Comparison of ENCODE assay signal across 28 cellular contexts in the genomic region with DNA sequence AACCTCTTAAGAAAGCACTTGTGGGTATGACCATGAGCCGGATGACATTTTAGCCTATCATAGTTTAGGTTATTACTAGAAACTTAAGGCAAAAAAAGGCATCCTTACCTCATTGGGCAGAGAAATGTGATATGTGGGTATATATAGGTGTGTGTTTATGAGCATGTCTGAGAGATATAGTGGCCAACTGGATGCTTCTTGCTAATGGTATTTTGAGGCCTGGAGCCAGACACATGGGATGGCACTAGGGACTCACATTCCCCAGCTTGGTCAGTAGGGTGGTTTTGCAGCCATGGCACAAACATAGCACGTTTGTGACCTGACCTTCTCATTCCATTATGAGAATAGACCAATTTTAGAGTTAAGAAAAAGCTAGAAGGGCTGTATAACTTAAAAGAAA.
"Had no signal": no experiment of that assay in that cellular context is flagged by ENCODE, and none has a peak within 500 bp of the region (broad histone marks: within the 10 kb centered on the region; RNA-seq: fewer than 3 reads in every experiment).

No MANE protein-coding gene starts in this region.

- H3K9ac ChIP-seq: neural progenitor cell, parathyroid adenoma had no signal

- H3K4me1 Mint-ChIP-seq: naive thymus-derived CD8-positive, alpha-beta T cell; neural progenitor cell; stimulated activated effector memory CD8-positive, alpha-beta T cell treated with anti-CD3 and anti-CD28 coated beads, Interleukin-12 subunit alpha, Interleukin-12 subunit beta, amount 100 ng/mL, for 72 hours had no signal

- H3K4me3 Mint-ChIP-seq: naive B cell; naive thymus-derived CD8-positive, alpha-beta T cell; natural killer cell treated with Interleukin-12 subunit alpha and Interleukin-12 subunit beta and Interleukin-15 and Interleukin-18, amount 100 ng/mL, for 72 hours; neural progenitor cell; stimulated activated effector memory CD8-positive, alpha-beta T cell treated with anti-CD3 and anti-CD28 coated beads, Interleukin-12 subunit alpha, Interleukin-12 subunit beta, amount 100 ng/mL, for 72 hours; stimulated activated naive B cell treated with anti-CD40 and anti-IgM and Interleukin-4, amounts not matched to agents 10 μg/mL and 1 μg/mL and 100 μg/mL, for 72 hours; stimulated activated naive CD8-positive, alpha-beta T cell treated with anti-CD3 and anti-CD28 coated beads, Interleukin-15, Interleukin-2, amounts not matched to agents 100 ng/mL and 50 ng/mL, for 24 hours; type B pancreatic cell had no signal

- H3K27me3 ChIP-seq: neural progenitor cell, ovary, right lobe of liver, sigmoid colon, stomach, thyroid gland, transverse colon, upper lobe of right lung, uterus had no signal

- ATAC-seq: naive thymus-derived CD8-positive, alpha-beta T cell; natural killer cell treated with Interleukin-12 subunit alpha and Interleukin-12 subunit beta and Interleukin-15 and Interleukin-18, amount 100 ng/mL, for 72 hours; right cardiac atrium; right lobe of liver; stimulated activated effector memory CD8-positive, alpha-beta T cell treated with anti-CD3 and anti-CD28 coated beads, Interleukin-12 subunit alpha, Interleukin-12 subunit beta, amount 100 ng/mL, for 72 hours; stimulated activated naive B cell treated with anti-CD40 and anti-IgM and Interleukin-4, amounts not matched to agents 10 μg/mL and 1 μg/mL and 100 μg/mL, for 72 hours; upper lobe of right lung had no signal

- H3K9me3 Mint-ChIP-seq: naive thymus-derived CD8-positive, alpha-beta T cell; natural killer cell treated with Interleukin-12 subunit alpha and Interleukin-12 subunit beta and Interleukin-15 and Interleukin-18, amount 100 ng/mL, for 72 hours; neural progenitor cell had no signal

- H3K36me3 ChIP-seq: neural progenitor cell, ovary, prostate gland, right lobe of liver, sigmoid colon, stomach, thoracic aorta, thyroid gland, transverse colon, upper lobe of right lung, uterus had no signal

- H3K9me3 ChIP-seq: ovary, prostate gland, right lobe of liver, sigmoid colon, stomach, thoracic aorta, thyroid gland, transverse colon, upper lobe of right lung, uterus had no signal

- H3K36me3 Mint-ChIP-seq: naive B cell; naive thymus-derived CD8-positive, alpha-beta T cell; natural killer cell treated with Interleukin-12 subunit alpha and Interleukin-12 subunit beta and Interleukin-15 and Interleukin-18, amount 100 ng/mL, for 72 hours; neural progenitor cell; stimulated activated effector memory CD8-positive, alpha-beta T cell treated with anti-CD3 and anti-CD28 coated beads, Interleukin-12 subunit alpha, Interleukin-12 subunit beta, amount 100 ng/mL, for 72 hours; type B pancreatic cell had no signal

- H3K4me1 ChIP-seq: neural progenitor cell, parathyroid adenoma, prostate gland, right lobe of liver, sigmoid colon, stomach, thyroid gland, transverse colon, upper lobe of right lung, uterus had no signal

- H3K4me3 ChIP-seq: neural progenitor cell, ovary, prostate gland, right lobe of liver, sigmoid colon, stomach, thoracic aorta, thyroid gland, transverse colon, upper lobe of right lung, uterus had no signal

- H3K27me3 Mint-ChIP-seq: naive B cell; naive thymus-derived CD8-positive, alpha-beta T cell; natural killer cell treated with Interleukin-12 subunit alpha and Interleukin-12 subunit beta and Interleukin-15 and Interleukin-18, amount 100 ng/mL, for 72 hours; stimulated activated naive B cell treated with anti-CD40 and anti-IgM and Interleukin-4, amounts not matched to agents 10 μg/mL and 1 μg/mL and 100 μg/mL, for 72 hours; stimulated activated naive CD8-positive, alpha-beta T cell treated with anti-CD3 and anti-CD28 coated beads, Interleukin-15, Interleukin-2, amounts not matched to agents 100 ng/mL and 50 ng/mL, for 24 hours; type B pancreatic cell had no signal

- H3K27ac Mint-ChIP-seq: naive thymus-derived CD8-positive, alpha-beta T cell; natural killer cell treated with Interleukin-12 subunit alpha and Interleukin-12 subunit beta and Interleukin-15 and Interleukin-18, amount 100 ng/mL, for 72 hours; neural progenitor cell; stimulated activated effector memory CD8-positive, alpha-beta T cell treated with anti-CD3 and anti-CD28 coated beads, Interleukin-12 subunit alpha, Interleukin-12 subunit beta, amount 100 ng/mL, for 72 hours; stimulated activated naive B cell treated with anti-CD40 and anti-IgM and Interleukin-4, amounts not matched to agents 10 μg/mL and 1 μg/mL and 100 μg/mL, for 72 hours; stimulated activated naive CD8-positive, alpha-beta T cell treated with anti-CD3 and anti-CD28 coated beads, Interleukin-15, Interleukin-2, amounts not matched to agents 100 ng/mL and 50 ng/mL, for 24 hours; type B pancreatic cell had no signal

- DNase-seq: naive B cell; naive thymus-derived CD8-positive, alpha-beta T cell; occipital lobe; ovary; posterior cingulate gyrus; right cardiac atrium; right lobe of liver; sigmoid colon; small intestine; stimulated activated CD4-positive, alpha-beta T cell treated with anti-CD3 and anti-CD28 coated beads, Interleukin-15, amount 100 ng/mL, for 24 hours; stimulated activated CD4-positive, alpha-beta T cell treated with anti-CD3 and anti-CD28 coated beads, Interleukin-2, amount 100 ng/mL, for 24 hours; stimulated activated CD4-positive, alpha-beta T cell treated with anti-CD3 and anti-CD28 coated beads, Interleukin-2, amount 100 ng/mL, for 48 hours; stimulated activated CD4-positive, alpha-beta T cell treated with anti-CD3 and anti-CD28 coated beads, Interleukin-4, amount 100 ng/mL, for 24 hours; stimulated activated naive B cell treated with anti-CD40 and anti-IgM and Interleukin-4, amounts not matched to agents 10 μg/mL and 1 μg/mL and 100 μg/mL, for 72 hours; stimulated activated naive CD4-positive, alpha-beta T cell treated with Interleukin-2 at 50 U/mL for 16 hours; stomach; thyroid gland; transverse colon; upper lobe of right lung; uterus had no signal

- H3K27ac ChIP-seq: neural progenitor cell, ovary, parathyroid adenoma, prostate gland, right lobe of liver, sigmoid colon, stomach, thoracic aorta, thyroid gland, transverse colon, upper lobe of right lung, uterus had no signal
